In the genomic region with DNA sequence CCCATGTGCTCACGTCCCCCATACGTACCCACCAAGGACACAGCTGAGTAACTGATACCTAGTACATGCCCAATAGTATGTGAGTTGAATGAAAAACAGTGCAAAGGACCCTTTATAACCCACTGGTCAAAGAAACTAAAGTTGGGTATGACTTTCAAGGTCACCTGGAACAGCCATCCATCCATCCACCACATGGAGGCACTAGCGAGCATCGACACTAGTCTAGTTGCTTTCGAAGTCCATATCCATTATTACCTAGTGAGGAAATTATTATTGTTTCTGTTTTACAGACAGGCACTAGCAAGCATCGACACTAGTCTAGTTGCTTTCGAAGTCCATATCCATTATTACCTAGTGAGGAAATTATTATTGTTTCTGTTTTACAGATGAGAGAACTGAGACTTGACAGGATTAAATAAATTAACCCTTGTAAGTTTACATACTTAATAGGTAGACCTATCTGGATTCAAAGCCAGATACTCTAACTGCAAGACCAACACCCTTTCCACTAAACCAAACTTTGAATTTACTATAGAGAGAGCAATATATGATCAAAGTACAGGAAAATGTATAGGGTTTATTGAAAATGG, we compare ENCODE assay signal across 8 cellular contexts.
DNase-seq lines count a peak whose midpoint lies in the region; ATAC-seq, FAIRE-seq and TF ChIP-seq lines count a peak whose summit lies in the region.

No MANE protein-coding gene starts in this region.

- peak; percentile 57 for DNase-seq in MCF 10A (ENCODE audit: unreplicated experiment)
- no peak for DNase-seq in breast epithelium (ENCODE audit: low spot score in 2 of 2)
- no peak for DNase-seq in RWPE2 (ENCODE audit: low spot score)
- DNase-seq in GM12878 (ENCODE audit: low read depth, low spot score), result no peak
- DNase-seq in lung microvascular endothelial cell (ENCODE audit: low read depth in 2 of 2), result peak; percentile 19 to 54
- DNase-seq in upper lobe of right lung, result no peak

- peaks cover 9% of the 10 kb centered on the region for H3K9me3 Mint-ChIP-seq in MCF 10A (ENCODE audit: unreplicated experiment)

- H3K4me1 ChIP-seq in breast epithelium, result no peaks in the 10 kb centered on the region
- H3K4me1 ChIP-seq in RWPE2 (ENCODE audit: insufficient read depth, poor library complexity, severe bottlenecking), result no peaks in the 10 kb centered on the region
- no peaks in the 10 kb centered on the region for H3K4me1 ChIP-seq in GM12878 (ENCODE audit: control insufficient read depth, insufficient read depth, low read length)
- no peaks in the 10 kb centered on the region for H3K4me1 ChIP-seq in upper lobe of right lung

- peak; percentile 50; the same call in 1 of the 2 replicates for TF ChIP-seq RAD21 in GM12878 (IDR thresholded peaks at IDR 0.05; ENCODE audit: insufficient read depth, low read depth, low read length)

- intact Hi-C loops in MCF 10A (cut with micrococcal nuclease), result loop anchor here (1.0 kb wide), 1 partner anchor 205 kb away; no protein-coding TSS in a partner anchor
- intact Hi-C loops in breast epithelium (cut with DNase I; ENCODE audit: low total_unique reads), result no loop called here
- intact Hi-C loops in GM12878 (cut with micrococcal nuclease; ENCODE audit: unreplicated experiment), result loop anchor here (1.0 to 10.0 kb wide), 3 partner anchors 135 to 233 kb away; no protein-coding TSS in a partner anchor
- intact Hi-C loops in upper lobe of right lung (cut with DNase I), result no loop called here

- TF ChIP-seq CTCF in MCF 10A (IDR thresholded peaks at IDR 0.05; ENCODE audit: unreplicated experiment) (peak; percentile 57), breast epithelium (IDR thresholded peaks at IDR 0.05) (peak in 1 of 3 donors; percentile 14), RWPE2 (IDR thresholded peaks at IDR 0.05; ENCODE audit: poor library complexity, severe bottlenecking) (peak; percentile 41), GM12878 (IDR thresholded peaks at IDR 0.05 in 2 of 3, conservative IDR thresholded peaks at IDR 0.05 in 1 of 3; ENCODE audit: control insufficient read depth in 2 of 3, extremely low read depth in 1 of 3, insufficient read depth in 1 of 3, low read depth in 3 of 3, low read length in 3 of 3) (peak; percentile 54 to 74 (median 68)), upper lobe of right lung (IDR thresholded peaks at IDR 0.05) (peak; percentile 55)

- H3K4me1 Mint-ChIP-seq in MCF 10A (ENCODE audit: insufficient read depth, unreplicated experiment), result peaks cover 7% of the 10 kb centered on the region

- SMC1A ChIA-PET in GM12878 (lab: Charles Lee; ENCODE audit: uncharacterized antibody, unreplicated experiment), result interaction anchor here (1.2 to 9.5 kb wide), 7 partner anchors 11 to 205 kb away, joined by 3 to 48 read pairs (median 5); no protein-coding TSS in a partner anchor

- H3K27me3 ChIP-seq in breast epithelium (peaks cover 0 to 4% of the 10 kb centered on the region in 2 donors), RWPE2 (ENCODE audit: insufficient read depth, poor library complexity, severe bottlenecking) (no peaks in the 10 kb centered on the region), GM12878 (replicated peaks in 1 of 2; ENCODE audit: control insufficient read depth in 2 of 2, insufficient read depth in 2 of 2, low read length in 1 of 2) (no peaks in the 10 kb centered on the region), upper lobe of right lung (no peaks in the 10 kb centered on the region)

- H3K27me3 Mint-ChIP-seq in MCF 10A (ENCODE audit: insufficient read depth, unreplicated experiment), result no peaks in the 10 kb centered on the region

- H3K79me2 ChIP-seq in GM12878 (ENCODE audit: control insufficient read depth, insufficient read depth, low read length), result no peaks in the 10 kb centered on the region

- no TSS peak for BruUV-seq in MCF 10A (replicated peaks; lab: Mats Ljungman, UMichigan)
- no TSS peak for BruUV-seq in GM12878 (replicated peaks; lab: Mats Ljungman, UMichigan)

- no peaks in the 10 kb centered on the region for H3K9me3 ChIP-seq in breast epithelium
- H3K9me3 ChIP-seq in RWPE2 (ENCODE audit: severe bottlenecking), result no peaks in the 10 kb centered on the region
- no peaks in the 10 kb centered on the region for H3K9me3 ChIP-seq in GM12878 (replicated peaks; ENCODE audit: control insufficient read depth, insufficient read depth, low read length)
- no peaks in the 10 kb centered on the region for H3K9me3 ChIP-seq in upper lobe of right lung

- no peak overlapping the region for H3K4me3 Mint-ChIP-seq in MCF 10A (ENCODE audit: unreplicated experiment)

- ATAC-seq in HG02678 (IDR thresholded peaks at IDR 0.05; ENCODE audit: unreplicated experiment) (peak; percentile 90), RWPE2 (ENCODE audit: low read depth) (no peak), GM12878 (peak; percentile 95), upper lobe of right lung (peak; percentile 62), HG02840 (IDR thresholded peaks at IDR 0.05; ENCODE audit: low FRiP score, unreplicated experiment) (no peak)

- no peaks in the 10 kb centered on the region for H3K36me3 Mint-ChIP-seq in MCF 10A (ENCODE audit: insufficient read depth, unreplicated experiment)

- in situ Hi-C loops in GM12878 (cut with MboI), result no loop called here

- no peak for TF ChIP-seq POLR2A in breast epithelium (IDR thresholded peaks at IDR 0.05)
- TF ChIP-seq POLR2A in GM12878 (IDR thresholded peaks at IDR 0.05; ENCODE audit: low read depth, low read length), result no peak

- POLR2A ChIA-PET in MCF 10A (lab: Yijun Ruan, JAX) (no interaction called here), GM12878 (lab: Charles Lee) (no interaction called here)

- RAD21 ChIA-PET in GM12878 (lab: Charles Lee; ENCODE audit: unreplicated experiment), result interaction anchor here (1.1 to 4.4 kb wide), 3 partner anchors 11 to 205 kb away, joined by 3 to 32 read pairs (median 4); no protein-coding TSS in a partner anchor

- H2AFZ ChIP-seq in GM12878 (ENCODE audit: control insufficient read depth, low read depth, low read length), result no peak overlapping the region

- WGBS in GM12878 (ENCODE audit: insufficient coverage, insufficient replicate concordance, low lambda C conversion rate, missing lambda C conversion rate), result 0% methylated on average over 7 of the region's 7 CpGs

- CTCF ChIA-PET in MCF 10A (lab: Yijun Ruan, JAX), result interaction anchor here (0.6 to 2.0 kb wide), 8 partner anchors 9 to 1692 kb away, joined by 3 to 5 read pairs (median 3); no protein-coding TSS in a partner anchor
- CTCF ChIA-PET in GM12878 (lab: Yijun Ruan, JAX), result interaction anchor here (1.3 to 10.3 kb wide), 7 partner anchors 10 to 233 kb away, joined by 3 to 74 read pairs (median 9); no protein-coding TSS in a partner anchor

- TF ChIP-seq EP300 in GM12878 (IDR thresholded peaks at IDR 0.05; ENCODE audit: borderline replicate concordance in 1 of 2, control insufficient read depth in 1 of 2, low read depth in 2 of 2, low read length in 2 of 2), result no peak

- no peak overlapping the region for H3K9ac ChIP-seq in GM12878 (ENCODE audit: control insufficient read depth, insufficient read depth, low read length)

- no peak overlapping the region for H3K4me3 ChIP-seq in breast epithelium
- H3K4me3 ChIP-seq in RWPE2 (ENCODE audit: severe bottlenecking), result no peak overlapping the region
- no peak overlapping the region for H3K4me3 ChIP-seq in GM12878
- H3K4me3 ChIP-seq in upper lobe of right lung, result no peak overlapping the region

- H3K27ac ChIP-seq in breast epithelium (no peak overlapping the region), RWPE2 (ENCODE audit: poor library complexity, severe bottlenecking) (no peak overlapping the region), GM12878 (ENCODE audit: control insufficient read depth, insufficient read depth) (no peak overlapping the region), upper lobe of right lung (no peak overlapping the region)

- FAIRE-seq in GM12878 (lab: Jason Lieb, UNC), result peak; percentile 100

- H3K36me3 ChIP-seq in breast epithelium (no peaks in the 10 kb centered on the region), RWPE2 (ENCODE audit: low read depth) (no peaks in the 10 kb centered on the region; the same call in 1 of the 2 replicates), GM12878 (ENCODE audit: control insufficient read depth in 2 of 2, insufficient read depth in 2 of 2, low read length in 1 of 2) (no peaks in the 10 kb centered on the region), upper lobe of right lung (no peaks in the 10 kb centered on the region)

- H3K4me2 ChIP-seq in GM12878 (ENCODE audit: control insufficient read depth, insufficient read depth), result no peak overlapping the region

- H3K27ac Mint-ChIP-seq in MCF 10A (ENCODE audit: low read depth, unreplicated experiment), result no peak overlapping the region

- no peaks in the 10 kb centered on the region for H4K20me1 ChIP-seq in GM12878 (ENCODE audit: control insufficient read depth, insufficient read depth)

TF ChIP-seq in GM12878, 131 proteins besides CTCF, POLR2A, EP300 and RAD21:
- TF ChIP-seq SMC3 (IDR thresholded peaks at IDR 0.05; ENCODE audit: borderline replicate concordance, low read length) (peak; percentile 71; the same call in 1 of the 2 replicates), JUNB (IDR thresholded peaks at IDR 0.05) (no peak)

Comparison
In these comparisons a context has a peak if more than half of its experiments do, and no peak if none do; other contexts are left out.
1. DNase-seq: peak in MCF 10A (single experiment) and lung microvascular endothelial cell (2 of 2); none in breast epithelium (0 of 2), RWPE2 (single experiment), GM12878 (single experiment) and upper lobe of right lung (single experiment).
2. intact Hi-C loops: an anchor here in MCF 10A (1.0 kb wide) and GM12878 (1.0 to 10.0 kb wide); none called in breast epithelium and upper lobe of right lung.
3. ATAC-seq: peak in HG02678 (single experiment), GM12878 (single experiment) and upper lobe of right lung (single experiment); none in RWPE2 (single experiment) and HG02840 (single experiment).